ENCODE assay signal across 17 cellular contexts in genomic region chr4:56426273-56426672, GRCh38. TPM values are rescaled to one million over a fixed set of nuclear protein-coding genes. Genes with fewer than 3 reads are reported as not detected.
A peak's percentile ranks its signal among the peaks of the same experiment; 100 is the strongest.
DNase-seq lines count a peak whose midpoint lies in the region; ATAC-seq, FAIRE-seq and TF ChIP-seq lines count a peak whose summit lies in the region.
"Had no signal": no experiment of that assay in that cellular context is flagged by ENCODE, and none has a peak within 500 bp of the region (broad histone marks: within the 10 kb centered on the region; RNA-seq: fewer than 3 reads in every experiment).

No MANE protein-coding gene starts in this region.

- H3K27me3 ChIP-seq in GM12878 (replicated peaks in 1 of 2; ENCODE audit: control insufficient read depth in 2 of 2, insufficient read depth in 2 of 2, low read length in 1 of 2) (no peaks in the 10 kb centered on the region), psoas muscle (ENCODE audit: insufficient read depth in 3 of 3, low read length in 2 of 3) (no peaks in the 10 kb centered on the region)
- H3K27me3 ChIP-seq: breast epithelium had no signal

- H3K9me3 ChIP-seq in GM12878 (replicated peaks; ENCODE audit: control insufficient read depth, insufficient read depth, low read length) (no peaks in the 10 kb centered on the region; the same call in 2 of the 3 replicates), psoas muscle (no peaks in the 10 kb centered on the region)
- H3K9me3 ChIP-seq: breast epithelium had no signal

- TF ChIP-seq EP300 in GM12878 (IDR thresholded peaks at IDR 0.05; ENCODE audit: borderline replicate concordance in 1 of 2, control insufficient read depth in 1 of 2, low read depth in 2 of 2, low read length in 2 of 2) = no peak

- DNase-seq in GM12878 (ENCODE audit: low read depth, low spot score) (no peak), psoas muscle (no peak), Kasumi-1 (lab: John Stamatoyannopoulos, UW) (no peak)
- no peak for DNase-seq in activated naive CD8-positive, alpha-beta T cell treated with anti-CD3 and anti-CD28 coated beads for 36 hours
- DNase-seq: activated CD4-positive, alpha-beta T cell treated with anti-CD3 and anti-CD28 coated beads for 4 hours; activated effector memory CD4-positive, alpha-beta T cell treated with anti-CD3 and anti-CD28 coated beads, Interleukin-2, amount 50 U/mL, for 16 hours; CD4-positive, CD25-positive, alpha-beta regulatory T cell; hippocampal formation; IMR-90; NCI-H1930; SW 1271 had no signal

- peaks cover 14% of the 10 kb centered on the region for H3K36me3 Mint-ChIP-seq in activated naive CD8-positive, alpha-beta T cell treated with anti-CD3 and anti-CD28 coated beads for 36 hours

- H3K4me3 ChIP-seq in GM12878 = no peak overlapping the region
- H3K4me3 ChIP-seq in psoas muscle = no peak overlapping the region
- H3K4me3 ChIP-seq: breast epithelium had no signal

- no peak for TF ChIP-seq RAD21 in GM12878 (IDR thresholded peaks at IDR 0.05; ENCODE audit: insufficient read depth, low read depth, low read length)

- H3K27ac ChIP-seq in GM12878 (ENCODE audit: control insufficient read depth, insufficient read depth) (no peak overlapping the region), psoas muscle (no peak overlapping the region)
- H3K27ac ChIP-seq: breast epithelium had no signal

- peaks cover 0 to under 1% of the 10 kb centered on the region in 2 experiments; a peak in 1 of 4 replicates for H3K36me3 ChIP-seq in GM12878 (ENCODE audit: control insufficient read depth in 2 of 2, insufficient read depth in 2 of 2, low read length in 1 of 2)
- no peaks in the 10 kb centered on the region for H3K36me3 ChIP-seq in psoas muscle (ENCODE audit: insufficient read depth in 1 of 2, low read depth in 1 of 2)
- H3K36me3 ChIP-seq: breast epithelium had no signal

- H3K9me3 Mint-ChIP-seq in activated naive CD8-positive, alpha-beta T cell treated with anti-CD3 and anti-CD28 coated beads for 36 hours = no peaks in the 10 kb centered on the region

- peak; percentile 87 for ATAC-seq in GM18909 (IDR thresholded peaks at IDR 0.05; ENCODE audit: poor library complexity, unreplicated experiment)
- peak; percentile 61 for ATAC-seq in GM21576 (IDR thresholded peaks at IDR 0.05; ENCODE audit: unreplicated experiment)
- ATAC-seq in HG03060 (IDR thresholded peaks at IDR 0.05; ENCODE audit: low read depth, unreplicated experiment) = peak; percentile 53
- ATAC-seq in GM12878 = peak; percentile 81
- ATAC-seq in psoas muscle = no peak

- no peak overlapping the region for H2AFZ ChIP-seq in GM12878 (ENCODE audit: control insufficient read depth, low read depth, low read length)

- no peak for FAIRE-seq in GM12878 (lab: Jason Lieb, UNC)
- FAIRE-seq: H54 had no signal

- H4K20me1 ChIP-seq in GM12878 (ENCODE audit: control insufficient read depth, insufficient read depth) = no peaks in the 10 kb centered on the region

- peaks cover 98% of the 10 kb centered on the region for H3K79me2 ChIP-seq in GM12878 (ENCODE audit: control insufficient read depth, insufficient read depth, low read length)

- H3K9ac ChIP-seq in GM12878 (ENCODE audit: control insufficient read depth, insufficient read depth, low read length) = no peak overlapping the region

- intact Hi-C loops in GM12878 (cut with micrococcal nuclease; ENCODE audit: unreplicated experiment) (loop anchor here (5.0 kb wide), 1 partner anchor 411 kb away; no protein-coding TSS in a partner anchor), psoas muscle (cut with DNase I) (loop anchor here (10.0 kb wide), 2 partner anchors 379 to 409 kb away; no protein-coding TSS in a partner anchor)

- H3K27me3 Mint-ChIP-seq in activated naive CD8-positive, alpha-beta T cell treated with anti-CD3 and anti-CD28 coated beads for 36 hours = no peaks in the 10 kb centered on the region
- H3K27me3 Mint-ChIP-seq: CD4-positive, CD25-positive, alpha-beta regulatory T cell had no signal

- no TSS peak for BruUV-seq in GM12878 (replicated peaks; lab: Mats Ljungman, UMichigan)

- in situ Hi-C loops in GM12878 (cut with MboI) = no loop called here

- H3K4me1 ChIP-seq in GM12878 (ENCODE audit: control insufficient read depth, insufficient read depth, low read length) (peaks cover 5% of the 10 kb centered on the region), psoas muscle (no peaks in the 10 kb centered on the region)
- H3K4me1 ChIP-seq: breast epithelium had no signal

- TF ChIP-seq CTCF in GM12878 (IDR thresholded peaks at IDR 0.05 in 2 of 3, conservative IDR thresholded peaks at IDR 0.05 in 1 of 3; ENCODE audit: control insufficient read depth in 2 of 3, extremely low read depth in 1 of 3, insufficient read depth in 1 of 3, low read depth in 3 of 3, low read length in 3 of 3) (no peak), psoas muscle (IDR thresholded peaks at IDR 0.05) (no peak)

- peaks cover 41% of the 10 kb centered on the region for H3K4me1 Mint-ChIP-seq in activated naive CD8-positive, alpha-beta T cell treated with anti-CD3 and anti-CD28 coated beads for 36 hours

- no peak for TF ChIP-seq POLR2A in GM12878 (IDR thresholded peaks at IDR 0.05; ENCODE audit: low read depth, low read length)

- SMC1A ChIA-PET in GM12878 (lab: Charles Lee; ENCODE audit: uncharacterized antibody, unreplicated experiment) = interaction anchor here (1.1 to 4.8 kb wide), 7 partner anchors 8 to 374 kb away, joined by 3 to 48 read pairs (median 4); partner anchors contain the start of genes AASDH, PAICS and PPAT

- RAD21 ChIA-PET in GM12878 (lab: Charles Lee; ENCODE audit: unreplicated experiment) = interaction anchor here (0.7 to 4.6 kb wide), 4 partner anchors 8 to 374 kb away, joined by 3 to 41 read pairs (median 5); partner anchors contain the start of genes PAICS and PPAT

- 17% methylated on average over 4 of the region's 6 CpGs for WGBS in GM12878 (ENCODE audit: insufficient coverage, insufficient replicate concordance, low lambda C conversion rate, missing lambda C conversion rate)
- WGBS in psoas muscle, 3 donors = 96% methylated on average over 6 of the region's 6 CpGs

- POLR2A ChIA-PET in GM12878 (lab: Charles Lee) = interaction anchor here (1.5 kb wide), 1 partner anchor 9 kb away, joined by 13 read pairs; the partner anchor contains the start of genes PAICS and PPAT

- CTCF ChIA-PET in GM12878 (lab: Yijun Ruan, JAX) = interaction anchor here (1.3 to 7.2 kb wide), 8 partner anchors 10 to 374 kb away, joined by 3 to 89 read pairs (median 13); partner anchors contain the start of genes AASDH, PAICS and PPAT

- H3K4me2 ChIP-seq in GM12878 (ENCODE audit: control insufficient read depth, insufficient read depth) = peak overlapping the region; percentile 38; the same call in 1 of the 2 replicates

- H3K27ac Mint-ChIP-seq in activated naive CD8-positive, alpha-beta T cell treated with anti-CD3 and anti-CD28 coated beads for 36 hours = no peak overlapping the region
- H3K27ac Mint-ChIP-seq: CD4-positive, CD25-positive, alpha-beta regulatory T cell had no signal

- no peak overlapping the region for H3K4me3 Mint-ChIP-seq in activated naive CD8-positive, alpha-beta T cell treated with anti-CD3 and anti-CD28 coated beads for 36 hours
- H3K4me3 Mint-ChIP-seq: CD4-positive, CD25-positive, alpha-beta regulatory T cell; neural crest cell had no signal

RNA-seq across cellular contexts. Expression of gene PPAT, which starts 9.1 kb away (rescaled TPM):
- total RNA-seq in GM12878 (2013; cell fraction: nucleolus; rRNA removed) = 23.5 and 24.9 TPM in 2 replicates
- 37.3 and 41.7 TPM in 2 replicates for total RNA-seq in GM12878 (2014; rRNA removed)
- 39.0 and 40.9 TPM in 2 replicates for total RNA-seq in GM12878 (2014; rRNA removed; fragmentation: Illumina TruSeq; extraction: Trizol)
- 44.1 and 51.2 TPM in 2 replicates for total RNA-seq in GM12878 (2021)
- 13.3 TPM for polyA plus RNA-seq in GM12878 (2011; ENCODE audit: low read depth)
- 31.4 and 41.0 TPM in 2 replicates for polyA plus RNA-seq in GM12878 (2011; rRNA removed)
- polyA plus RNA-seq in GM12878 (2011; cell fraction: cytosol; rRNA removed) = 9.4 and 11.5 TPM in 2 replicates
- 14.7 and 17.2 TPM in 2 replicates for polyA plus RNA-seq in GM12878 (2011; cell fraction: nucleus; rRNA removed)
- 15.8 and 19.5 TPM in 2 replicates for polyA plus RNA-seq in GM12878 (2012)
- polyA plus RNA-seq in GM12878 (2014; fragmentation: Illumina TruSeq; extraction: Trizol) = 38.7 and 39.9 TPM in 2 replicates
- polyA plus RNA-seq in GM12878 (2014; fragmentation: Nextera tagmentation; extraction: Ambion mirVana) = 10 to 100 TPM; 24.9 to 32.6 TPM
- polyA plus RNA-seq in GM12878 (2014; rRNA removed) = 27.0 and 27.3 TPM in 2 replicates
- polyA plus RNA-seq in GM12878 (2016; fragmentation: Nextera tagmentation; extraction: Ambion mirVana) = 10 to 100 TPM; 47.4 to 50.7 TPM
- 12.7 and 26.1 TPM in 2 replicates for polyA minus RNA-seq in GM12878 (2011; rRNA and poly(A)+ RNA removed)
- polyA minus RNA-seq in GM12878 (2011; cell fraction: cytosol; rRNA and poly(A)+ RNA removed) = 12.6 and 13.1 TPM in 2 replicates
- polyA minus RNA-seq in GM12878 (2011; cell fraction: nucleus; rRNA and poly(A)+ RNA removed) = 7.1 and 12.3 TPM in 2 replicates
- 10 to 100 TPM; 68.9 to 69.0 TPM for total RNA-seq in activated naive CD8-positive, alpha-beta T cell treated with anti-CD3 and anti-CD28 coated beads for 36 hours
- total RNA-seq in psoas muscle = 1 to 10 TPM; 5.0 to 8.1 (median 6.6) TPM
- polyA plus RNA-seq in psoas muscle = 1 to 10 TPM; 1.8 to 8.1 (median 3.7) TPM

RNA-seq across cellular contexts. Expression of gene PAICS, which starts 9.8 kb away (rescaled TPM):
- total RNA-seq in GM12878 (2013; cell fraction: nucleolus; rRNA removed) = 92.7 and 97.6 TPM in 2 replicates
- total RNA-seq in GM12878 (2014; rRNA removed) = 109 and 120 TPM in 2 replicates
- total RNA-seq in GM12878 (2014; rRNA removed; fragmentation: Illumina TruSeq; extraction: Trizol) = 175 and 181 TPM in 2 replicates
- 248 and 251 TPM in 2 replicates for total RNA-seq in GM12878 (2021)
- polyA plus RNA-seq in GM12878 (2011; ENCODE audit: low read depth) = 94.6 TPM
- 350 and 490 TPM in 2 replicates for polyA plus RNA-seq in GM12878 (2011; rRNA removed)
- 177 and 211 TPM in 2 replicates for polyA plus RNA-seq in GM12878 (2011; cell fraction: cytosol; rRNA removed)
- 114 and 132 TPM in 2 replicates for polyA plus RNA-seq in GM12878 (2011; cell fraction: nucleus; rRNA removed)
- polyA plus RNA-seq in GM12878 (2012) = 101 and 150 TPM in 2 replicates
- polyA plus RNA-seq in GM12878 (2014; fragmentation: Illumina TruSeq; extraction: Trizol) = 295 and 365 TPM in 2 replicates
- polyA plus RNA-seq in GM12878 (2014; fragmentation: Nextera tagmentation; extraction: Ambion mirVana) = 100 to 1,000 TPM; 224 to 251 TPM
- 158 and 201 TPM in 2 replicates for polyA plus RNA-seq in GM12878 (2014; rRNA removed)
- polyA plus RNA-seq in GM12878 (2016; fragmentation: Nextera tagmentation; extraction: Ambion mirVana) = 100 to 1,000 TPM; 314 to 315 TPM
- polyA minus RNA-seq in GM12878 (2011; rRNA and poly(A)+ RNA removed) = 127 and 145 TPM in 2 replicates
- 46.0 and 61.2 TPM in 2 replicates for polyA minus RNA-seq in GM12878 (2011; cell fraction: cytosol; rRNA and poly(A)+ RNA removed)
- polyA minus RNA-seq in GM12878 (2011; cell fraction: nucleus; rRNA and poly(A)+ RNA removed) = 47.6 and 73.3 TPM in 2 replicates
- total RNA-seq in activated naive CD8-positive, alpha-beta T cell treated with anti-CD3 and anti-CD28 coated beads for 36 hours = 100 to 1,000 TPM; 472 TPM
- 10 to 100 TPM; 26.9 to 59.6 (median 36.5) TPM for total RNA-seq in psoas muscle
- polyA plus RNA-seq in psoas muscle = 10 to 100 TPM; 33.9 to 66.9 (median 34.2) TPM

RNA-seq across cellular contexts. Expression of gene AASDH, which starts 39.0 kb away (rescaled TPM):
- 48.9 and 49.0 TPM in 2 replicates for total RNA-seq in GM12878 (2013; cell fraction: nucleolus; rRNA removed)
- total RNA-seq in GM12878 (2014; rRNA removed) (7.9 and 8.9 TPM in 2 replicates), GM12878 (2014; rRNA removed; fragmentation: Illumina TruSeq; extraction: Trizol) (11.0 and 11.1 TPM in 2 replicates), GM12878 (2021) (7.4 and 7.7 TPM in 2 replicates), psoas muscle (1 to 10 TPM; 4.5 to 6.9 (median 5.9) TPM)
- polyA plus RNA-seq in GM12878 (2011; ENCODE audit: low read depth) = 3.1 TPM
- polyA plus RNA-seq in GM12878 (2011; rRNA removed) (18.5 and 26.5 TPM in 2 replicates), GM12878 (2014; fragmentation: Illumina TruSeq; extraction: Trizol) (8.6 and 13.2 TPM in 2 replicates), GM12878 (2014; fragmentation: Nextera tagmentation; extraction: Ambion mirVana) (10 to 100 TPM; 11.6 to 19.1 TPM), GM12878 (2014; rRNA removed) (4.6 and 7.3 TPM in 2 replicates), GM12878 (2016; fragmentation: Nextera tagmentation; extraction: Ambion mirVana) (10 to 100 TPM; 12.3 to 16.8 TPM), psoas muscle (1 to 10 TPM; 2.1 to 6.8 (median 3.5) TPM)
- 4.9 and 7.4 TPM in 2 replicates for polyA plus RNA-seq in GM12878 (2011; cell fraction: cytosol; rRNA removed)
- 15.1 and 16.8 TPM in 2 replicates for polyA plus RNA-seq in GM12878 (2011; cell fraction: nucleus; rRNA removed)
- polyA plus RNA-seq in GM12878 (2012) = 4.0 and 6.3 TPM in 2 replicates
- 19.7 and 22.5 TPM in 2 replicates for polyA minus RNA-seq in GM12878 (2011; rRNA and poly(A)+ RNA removed)
- 3.1 and 5.6 TPM in 2 replicates for polyA minus RNA-seq in GM12878 (2011; cell fraction: cytosol; rRNA and poly(A)+ RNA removed)
- polyA minus RNA-seq in GM12878 (2011; cell fraction: nucleus; rRNA and poly(A)+ RNA removed) = 13.1 and 17.1 TPM in 2 replicates
- 10 to 100 TPM in 1 of 2 experiments, 1 to 10 TPM in 1; 9.7 to 11.4 TPM for total RNA-seq in activated naive CD8-positive, alpha-beta T cell treated with anti-CD3 and anti-CD28 coated beads for 36 hours

RNA-seq across cellular contexts. Expression of gene SRP72, which starts 41.1 kb away (rescaled TPM):
- total RNA-seq in GM12878 (2013; cell fraction: nucleolus; rRNA removed) = 186 and 191 TPM in 2 replicates
- total RNA-seq in GM12878 (2014; rRNA removed) (66.4 and 74.4 TPM in 2 replicates), GM12878 (2014; rRNA removed; fragmentation: Illumina TruSeq; extraction: Trizol) (102 and 105 TPM in 2 replicates), GM12878 (2021) (122 and 130 TPM in 2 replicates), psoas muscle (10 to 100 TPM; 38.4 to 68.0 (median 59.9) TPM)
- polyA plus RNA-seq in GM12878 (2011; ENCODE audit: low read depth) = 55.5 TPM
- polyA plus RNA-seq in GM12878 (2011; rRNA removed) (94.6 and 140 TPM in 2 replicates), GM12878 (2014; fragmentation: Illumina TruSeq; extraction: Trizol) (168 and 192 TPM in 2 replicates), GM12878 (2014; fragmentation: Nextera tagmentation; extraction: Ambion mirVana) (100 to 1,000 TPM; 158 to 186 TPM), GM12878 (2014; rRNA removed) (61.6 and 68.7 TPM in 2 replicates), GM12878 (2016; fragmentation: Nextera tagmentation; extraction: Ambion mirVana) (100 to 1,000 TPM; 136 to 145 TPM), psoas muscle (10 to 100 TPM; 32.7 to 47.2 (median 40.3) TPM)
- 39.7 and 46.5 TPM in 2 replicates for polyA plus RNA-seq in GM12878 (2011; cell fraction: cytosol; rRNA removed)
- polyA plus RNA-seq in GM12878 (2011; cell fraction: nucleus; rRNA removed) = 62.5 and 63.3 TPM in 2 replicates
- polyA plus RNA-seq in GM12878 (2012) = 77.8 and 86.8 TPM in 2 replicates
- polyA minus RNA-seq in GM12878 (2011; rRNA and poly(A)+ RNA removed) = 116 and 263 TPM in 2 replicates
- 48.1 and 65.0 TPM in 2 replicates for polyA minus RNA-seq in GM12878 (2011; cell fraction: cytosol; rRNA and poly(A)+ RNA removed)
- polyA minus RNA-seq in GM12878 (2011; cell fraction: nucleus; rRNA and poly(A)+ RNA removed) = 56.6 and 85.2 TPM in 2 replicates
- total RNA-seq in activated naive CD8-positive, alpha-beta T cell treated with anti-CD3 and anti-CD28 coated beads for 36 hours = 100 to 1,000 TPM; 209 to 211 TPM

Comparison
In these comparisons a context has a peak if more than half of its experiments do, and no peak if none do; other contexts are left out.
1. ATAC-seq: peak in GM18909 (single experiment), GM21576 (single experiment), HG03060 (single experiment) and GM12878 (single experiment); none in psoas muscle (0 of 4).